In the genomic region with DNA sequence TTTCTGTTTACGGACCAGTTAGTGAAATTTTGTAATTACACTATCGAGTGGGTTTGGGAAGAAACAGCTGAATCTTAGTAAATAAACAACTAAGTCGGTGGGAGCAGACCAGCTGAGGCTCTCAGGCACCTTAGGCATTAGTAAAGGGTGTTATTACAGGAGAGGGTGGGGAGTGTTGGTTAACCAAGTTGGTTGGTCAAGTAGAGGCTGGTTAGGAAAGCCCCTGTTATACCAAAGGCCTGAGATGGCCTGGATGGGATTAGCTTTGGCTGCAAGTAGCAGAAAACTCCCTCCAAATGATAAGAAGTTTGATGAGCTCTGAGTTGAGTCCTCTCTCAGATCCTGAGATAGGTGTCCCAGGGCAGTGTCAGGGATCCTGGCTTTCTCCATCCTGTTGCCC, we compare ENCODE assay signal across 19 cellular contexts.
"Had no signal": no experiment of that assay in that cellular context is flagged by ENCODE, and none has a peak within 500 bp of the region (broad histone marks: within the 10 kb centered on the region; RNA-seq: fewer than 3 reads in every experiment).

No MANE protein-coding gene starts in this region.

- H3K27me3 ChIP-seq: body of pancreas, neural progenitor cell, ovary, stomach had no signal

- ATAC-seq: activated T-cell treated with anti-CD3 and anti-CD28 coated beads, Interleukin-2, amount 50 U/mL, for 72 hours; body of pancreas had no signal

- H2AFZ ChIP-seq: neural progenitor cell had no signal

- H3K27ac ChIP-seq: body of pancreas, neural progenitor cell, ovary, skin epidermis, stomach, thoracic aorta had no signal

- DNase-seq: activated CD4-positive, alpha-beta T cell treated with anti-CD3 and anti-CD28 coated beads, Interleukin-2, amount 10 ng/mL, durations not matched to agents 24 days and 14 days; activated CD4-positive, CD25-positive, alpha-beta regulatory T cell; activated CD8-positive, alpha-beta memory T cell treated with anti-CD3 and anti-CD28 coated beads, Interleukin-2, amount 50 U/mL, for 48 hours; activated gamma-delta T cell; activated T-cell treated with anti-CD3 and anti-CD28 coated beads, Interleukin-2, amount 50 U/mL, for 72 hours; amniotic stem cell; body of pancreas; cortex of kidney; effector memory CD4-positive, alpha-beta T cell; foreskin fibroblast; naive B cell; ovary; stomach; T-helper 2 cell had no signal

- H3K9ac ChIP-seq: neural progenitor cell had no signal

- H3K4me1 ChIP-seq: body of pancreas, neural progenitor cell had no signal

- H3K4me2 ChIP-seq: neural progenitor cell had no signal

- FAIRE-seq: TTC549 had no signal

- H3K9me3 ChIP-seq: body of pancreas, ovary, stomach, thoracic aorta had no signal

- H3K4me3 ChIP-seq: body of pancreas, lung, neural progenitor cell, ovary, skin epidermis, stomach, thoracic aorta had no signal

- H3K36me3 ChIP-seq: neural progenitor cell, ovary, thoracic aorta had no signal
